Comparison of ENCODE assay signal across 1 cellular context in genomic region chr1:31588751-31589515, GRCh38.
TF ChIP-seq lines count a peak whose summit lies in the region.

No MANE protein-coding gene starts in this region.

TF ChIP-seq in GM23338, 12 proteins besides CTCF, POLR2A, EP300 and RAD21 (continued from another document):
- TF ChIP-seq REST (IDR thresholded peaks at IDR 0.05; ENCODE audit: unreplicated experiment), result no peak
